10 cellular contexts compared by ENCODE assay signal in the genomic region with DNA sequence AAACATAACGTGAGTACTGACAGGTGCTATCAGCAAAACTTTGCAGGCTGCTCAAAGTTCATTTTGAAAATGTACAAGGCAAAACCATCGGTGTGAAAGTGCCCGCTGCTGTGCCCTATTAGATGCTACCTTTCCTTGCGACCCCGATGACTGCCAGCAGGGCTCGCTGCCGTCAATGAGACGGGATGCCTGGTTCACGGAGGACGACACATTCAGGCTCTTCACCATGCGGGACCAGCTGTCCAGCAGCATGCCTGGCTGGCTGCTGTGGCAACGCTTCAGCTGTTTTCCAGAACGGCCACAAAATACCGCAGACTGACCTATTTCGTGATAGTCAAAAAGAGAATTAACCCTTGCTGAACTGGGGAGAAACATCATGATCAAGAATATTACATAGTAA.
DNase-seq lines count a peak whose midpoint lies in the region; ATAC-seq, FAIRE-seq and TF ChIP-seq lines count a peak whose summit lies in the region.
"Had no signal": no experiment of that assay in that cellular context is flagged by ENCODE, and none has a peak within 500 bp of the region (broad histone marks: within the 10 kb centered on the region; RNA-seq: fewer than 3 reads in every experiment).

No MANE protein-coding gene starts in this region.

- peaks cover 37 to 52% of the 10 kb centered on the region in 2 donors for H3K36me3 Mint-ChIP-seq in stimulated activated naive B cell treated with anti-CD40 and anti-IgM and Interleukin-4, amounts not matched to agents 10 μg/mL and 1 μg/mL and 100 μg/mL, for 72 hours

- H3K36me3 ChIP-seq in colonic mucosa: peaks cover 5% of the 10 kb centered on the region

- H3K9me3 ChIP-seq in colonic mucosa: no peaks in the 10 kb centered on the region

- TF ChIP-seq CTCF in GM10248 (IDR thresholded peaks at IDR 0.05; ENCODE audit: control extremely low read depth, extremely low read depth, low read depth, missing control alignments) (no peak), colonic mucosa (IDR thresholded peaks at IDR 0.05) (no peak)

- intact Hi-C loops in colonic mucosa (cut with DNase I): no loop called here

- H3K27me3 Mint-ChIP-seq in stimulated activated naive B cell treated with anti-CD40 and anti-IgM and Interleukin-4, amounts not matched to agents 10 μg/mL and 1 μg/mL and 100 μg/mL, for 72 hours: no peaks in the 10 kb centered on the region

- no peaks in the 10 kb centered on the region for H3K27me3 ChIP-seq in colonic mucosa
- H3K27me3 ChIP-seq: foreskin keratinocyte had no signal

- H3K9ac ChIP-seq in colonic mucosa (ENCODE audit: low read depth in 2 of 2, low read length in 2 of 2): no peak overlapping the region

- H3K27ac Mint-ChIP-seq in stimulated activated naive B cell treated with anti-CD40 and anti-IgM and Interleukin-4, amounts not matched to agents 10 μg/mL and 1 μg/mL and 100 μg/mL, for 72 hours: no peak overlapping the region

- CTCF ChIA-PET in GM10248 (lab: Yijun Ruan, JAX): no interaction called here

- H3K9me3 Mint-ChIP-seq in stimulated activated naive B cell treated with anti-CD40 and anti-IgM and Interleukin-4, amounts not matched to agents 10 μg/mL and 1 μg/mL and 100 μg/mL, for 72 hours: peaks cover 3 to 4% of the 10 kb centered on the region in 2 donors

- H3K4me3 Mint-ChIP-seq in stimulated activated naive B cell treated with anti-CD40 and anti-IgM and Interleukin-4, amounts not matched to agents 10 μg/mL and 1 μg/mL and 100 μg/mL, for 72 hours: no peak overlapping the region

- H3K27ac ChIP-seq in colonic mucosa: no peak overlapping the region
- H3K27ac ChIP-seq: foreskin keratinocyte, VCaP had no signal

- H3K4me1 ChIP-seq in colonic mucosa: no peaks in the 10 kb centered on the region
- H3K4me1 ChIP-seq: foreskin keratinocyte had no signal

- H3K4me3 ChIP-seq in colonic mucosa: no peak overlapping the region

- no peak for ATAC-seq in GM18858 (IDR thresholded peaks at IDR 0.05; ENCODE audit: unreplicated experiment)
- ATAC-seq in stimulated activated naive B cell treated with anti-CD40 and anti-IgM and Interleukin-4, amounts not matched to agents 10 μg/mL and 1 μg/mL and 100 μg/mL, for 72 hours (replicated peaks): no peak
- ATAC-seq: foreskin keratinocyte had no signal

- DNase-seq in NCI-H1092 (lab: John Stamatoyannopoulos, UW) (peak; percentile 19), brain pericyte (ENCODE audit: low read depth, low spot score) (peak; percentile 13), stromal cell of bone marrow (ENCODE audit: low read depth) (peak; percentile 68), GM10248 (ENCODE audit: extremely low spot score) (no peak), colonic mucosa (no peak)
- DNase-seq in stimulated activated naive B cell treated with anti-CD40 and anti-IgM and Interleukin-4, amounts not matched to agents 10 μg/mL and 1 μg/mL and 100 μg/mL, for 72 hours: no peak
- DNase-seq: foreskin keratinocyte had no signal

- H3K4me1 Mint-ChIP-seq in stimulated activated naive B cell treated with anti-CD40 and anti-IgM and Interleukin-4, amounts not matched to agents 10 μg/mL and 1 μg/mL and 100 μg/mL, for 72 hours: peaks cover 0 to 3% of the 10 kb centered on the region in 2 donors

- POLR2A ChIA-PET in GM10248 (lab: Yijun Ruan, JAX): no interaction called here

- peak; percentile 82 for FAIRE-seq in islet of Langerhans (lab: Jason Lieb, UNC)

Comparison
In these comparisons a context has a peak if more than half of its experiments do, and no peak if none do; other contexts are left out.
1. DNase-seq: peak in NCI-H1092 (single experiment), brain pericyte (single experiment) and stromal cell of bone marrow (single experiment); none in GM10248 (single experiment), stimulated activated naive B cell treated with anti-CD40 and anti-IgM and Interleukin-4, amounts not matched to agents 10 μg/mL and 1 μg/mL and 100 μg/mL, for 72 hours (single experiment) and colonic mucosa (single experiment).